Comparison of ENCODE assay signal across 8 cellular contexts in genomic region chr19:6464070-6464873, GRCh38. TPM values are rescaled to one million over a fixed set of nuclear protein-coding genes. Genes with fewer than 3 reads are reported as not detected.
A peak's percentile ranks its signal among the peaks of the same experiment; 100 is the strongest.
DNase-seq lines count a peak whose midpoint lies in the region; ATAC-seq and TF ChIP-seq lines count a peak whose summit lies in the region.

TSS of gene CRB3 (plus strand) at chr19:6464271. CDS start at chr19:6464702, 431 bp downstream.

- peak in 2 of 4 donors; percentile 20 to 69 for TF ChIP-seq POLR2A in stomach (IDR thresholded peaks at IDR 0.05)

- no peak for TF ChIP-seq EP300 in stomach (IDR thresholded peaks at IDR 0.05)

- TF ChIP-seq CTCF in stomach (IDR thresholded peaks at IDR 0.05): no peak

- peak within 1 kb of the TSS; percentile 79 to 94 (median 90) for H3K27ac ChIP-seq in stomach

- peaks cover 4 to 45% (median 21%) of the 10 kb centered on the region in 4 donors for H3K4me1 ChIP-seq in stomach

- peaks cover 0 to 38% (median 13%) of the 10 kb centered on the region in 3 donors for H3K27me3 ChIP-seq in stomach

- no peak for ATAC-seq in HG03378 (IDR thresholded peaks at IDR 0.05; ENCODE audit: unreplicated experiment)
- ATAC-seq in GM21447 (IDR thresholded peaks at IDR 0.05; ENCODE audit: unreplicated experiment): no peak

- H3K4me3 ChIP-seq in stomach: peak within 1 kb of the TSS; percentile 39 to 71 (median 50)

- H3K9me3 ChIP-seq in stomach: no peaks in the 10 kb centered on the region

- DNase-seq in NCI-H1417 (lab: John Stamatoyannopoulos, UW) (peak; percentile 81 to 86 (median 85)), NCI-H1417 treated with DMSO at 0.1 percent for 48 hours (lab: John Stamatoyannopoulos, UW) (no peak), activated T-cell treated with anti-CD3 and anti-CD28 coated beads for 4 hours (peak; percentile 47), kidney glomerular epithelial cell (lab: John Stamatoyannopoulos, UW) (peak; percentile 39), stomach (peak; percentile 96), cerebellar nuclear complex (lab: John Stamatoyannopoulos, UW) (no peak)

- whole genome bisulfite sequencing in stomach, 5 donors: 2 to 4% (median 4%) methylated on average over 26 to 65 of the region's 65 CpGs

- H3K36me3 ChIP-seq in stomach: peaks cover 4 to 33% (median 24%) of the 10 kb centered on the region in 4 donors

- intact Hi-C loops in stomach (cut with DNase I; ENCODE audit: low total_unique reads): no loop called here

RNA-seq across cellular contexts. Expression of gene CRB3, which starts in this region (rescaled TPM):
- total RNA-seq in stomach: 100 to 1,000 TPM in 1 of 5 donors, 10 to 100 TPM in 3, 1 to 10 TPM in 1; 7.6 to 203 (median 46.1) TPM
- polyA plus RNA-seq in stomach: 10 to 100 TPM; 34.3 to 66.6 (median 51.9) TPM

Comparison
In these comparisons a context has a peak if more than half of its experiments do, and no peak if none do; other contexts are left out.
1. DNase-seq: peak in NCI-H1417 (3 of 3), activated T-cell treated with anti-CD3 and anti-CD28 coated beads for 4 hours (single experiment), kidney glomerular epithelial cell (single experiment) and stomach (single experiment); none in NCI-H1417 treated with DMSO at 0.1 percent for 48 hours (single experiment) and cerebellar nuclear complex (0 of 2).